ENCODE assay signal across 23 cellular contexts in the genomic region with DNA sequence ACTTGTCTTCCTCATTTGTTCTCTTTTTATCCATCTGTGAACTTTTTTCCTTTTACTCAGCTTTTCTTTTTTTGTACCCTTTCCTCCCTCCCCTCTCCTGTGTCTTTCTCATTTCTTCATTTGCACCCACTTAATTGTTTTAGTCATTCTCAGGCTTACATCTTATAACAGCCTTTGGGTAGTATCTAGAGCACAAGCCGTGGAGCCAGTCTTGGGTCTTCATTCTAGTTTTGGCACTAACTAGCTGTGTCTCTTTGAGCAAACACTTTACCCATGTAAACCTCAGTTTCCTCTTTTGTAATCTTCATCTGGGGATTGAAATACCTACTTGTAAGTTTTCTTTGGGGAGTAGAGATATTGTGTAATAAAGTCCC. TPM values are rescaled to one million over a fixed set of nuclear protein-coding genes. Genes with fewer than 3 reads are reported as not detected.
DNase-seq lines count a peak whose midpoint lies in the region; ATAC-seq and TF ChIP-seq lines count a peak whose summit lies in the region.
"Had no signal": no experiment of that assay in that cellular context is flagged by ENCODE, and none has a peak within 500 bp of the region (broad histone marks: within the 10 kb centered on the region; RNA-seq: fewer than 3 reads in every experiment).

No MANE protein-coding gene starts in this region.

- peak overlapping the region in 3 of 4 donors; percentile 7 to 66 (median 16) for H3K27ac ChIP-seq in gastrocnemius medialis
- H3K27ac ChIP-seq: A549; BLaER1 treated with 17β-estradiol and CSF1 and Interleukin-3, amounts not matched to agents 10 nM and 100 nM had no signal

- no peaks in the 10 kb centered on the region for H3K9me3 Mint-ChIP-seq in activated T-cell treated with anti-CD3 and anti-CD28 coated beads, Interleukin-2, amount 50 U/mL, for 72 hours
- no peaks in the 10 kb centered on the region for H3K9me3 Mint-ChIP-seq in activated T-cell treated with anti-CD3 and anti-CD28 coated beads, Interleukin-2, amount 50 U/mL, for 24 hours
- H3K9me3 Mint-ChIP-seq in activated T-helper 17 cell treated with anti-CD3 and anti-CD28 coated beads, Interleukin-2, amount 50 U/mL, for 72 hours: no peaks in the 10 kb centered on the region
- H3K9me3 Mint-ChIP-seq: CD14-positive monocyte; CD4-positive, alpha-beta T cell; CD8-positive, alpha-beta memory T cell had no signal

- no peak for TF ChIP-seq POLR2A in gastrocnemius medialis (IDR thresholded peaks at IDR 0.05)

- in situ Hi-C loops in gastrocnemius medialis (cut with MboI; ENCODE audit: low sequenced_read_pairs in 4 of 4): loop anchor here (5.0 to 25.0 kb wide), 6 partner anchors 228 to 760 kb away; no protein-coding TSS in a partner anchor

- H3K4me1 Mint-ChIP-seq in activated T-cell treated with anti-CD3 and anti-CD28 coated beads, Interleukin-2, amount 50 U/mL, for 72 hours (ENCODE audit: low read depth): peaks cover 8% of the 10 kb centered on the region
- H3K4me1 Mint-ChIP-seq in activated T-cell treated with anti-CD3 and anti-CD28 coated beads, Interleukin-2, amount 50 U/mL, for 24 hours (ENCODE audit: low read depth): peaks cover 15% of the 10 kb centered on the region
- peaks cover 4% of the 10 kb centered on the region for H3K4me1 Mint-ChIP-seq in activated T-helper 17 cell treated with anti-CD3 and anti-CD28 coated beads, Interleukin-2, amount 50 U/mL, for 72 hours
- H3K4me1 Mint-ChIP-seq: CD14-positive monocyte; CD8-positive, alpha-beta memory T cell had no signal

- intact Hi-C loops in gastrocnemius medialis (cut with DNase I; ENCODE audit: low total_unique reads): no loop called here

- no peak for DNase-seq in activated T-cell treated with anti-CD3 and anti-CD28 coated beads, Interleukin-2, amount 50 U/mL, for 72 hours
- no peak for DNase-seq in activated T-cell treated with anti-CD3 and anti-CD28 coated beads, Interleukin-2, amount 50 U/mL, for 24 hours
- DNase-seq in SKM-1 (lab: John Stamatoyannopoulos, UW; ENCODE audit: unreplicated experiment): peak; percentile 18
- DNase-seq in gastrocnemius medialis: no peak
- DNase-seq in GM10266 (ENCODE audit: extremely low spot score): no peak
- no peak for DNase-seq in stimulated activated CD4-positive, alpha-beta T cell treated with anti-CD3 and anti-CD28 coated beads, Interleukin-1b, Interleukin-23, amount 100 ng/mL, for 48 hours
- DNase-seq: 8988T; ACHN; AML-193; BE2C; CD4-positive, alpha-beta T cell; CD8-positive, alpha-beta memory T cell; DMS 273 treated with DMSO at 0.1 percent for 48 hours; DMS79; EL; GDM1; H7; HCEC 1CT had no signal

- H3K27ac Mint-ChIP-seq in activated T-cell treated with anti-CD3 and anti-CD28 coated beads, Interleukin-2, amount 50 U/mL, for 72 hours: no peak overlapping the region
- no peak overlapping the region for H3K27ac Mint-ChIP-seq in activated T-cell treated with anti-CD3 and anti-CD28 coated beads, Interleukin-2, amount 50 U/mL, for 24 hours
- no peak overlapping the region for H3K27ac Mint-ChIP-seq in activated T-helper 17 cell treated with anti-CD3 and anti-CD28 coated beads, Interleukin-2, amount 50 U/mL, for 72 hours
- H3K27ac Mint-ChIP-seq: CD14-positive monocyte; CD4-positive, alpha-beta T cell; CD8-positive, alpha-beta memory T cell had no signal

- no peaks in the 10 kb centered on the region for H3K27me3 ChIP-seq in gastrocnemius medialis
- H3K27me3 ChIP-seq: BE2C; BLaER1 treated with 17β-estradiol and CSF1 and Interleukin-3, amounts not matched to agents 10 nM and 100 nM had no signal

- H3K4me3 Mint-ChIP-seq in activated T-cell treated with anti-CD3 and anti-CD28 coated beads, Interleukin-2, amount 50 U/mL, for 72 hours: no peak overlapping the region
- H3K4me3 Mint-ChIP-seq in activated T-cell treated with anti-CD3 and anti-CD28 coated beads, Interleukin-2, amount 50 U/mL, for 24 hours: no peak overlapping the region
- H3K4me3 Mint-ChIP-seq in activated T-helper 17 cell treated with anti-CD3 and anti-CD28 coated beads, Interleukin-2, amount 50 U/mL, for 72 hours: no peak overlapping the region
- H3K4me3 Mint-ChIP-seq: CD14-positive monocyte; CD4-positive, alpha-beta T cell; CD8-positive, alpha-beta memory T cell had no signal

- no peaks in the 10 kb centered on the region for H3K9me3 ChIP-seq in gastrocnemius medialis
- H3K9me3 ChIP-seq: A549; BE2C; BLaER1 treated with 17β-estradiol and CSF1 and Interleukin-3, amounts not matched to agents 10 nM and 100 nM had no signal

- H3K36me3 ChIP-seq in gastrocnemius medialis: no peaks in the 10 kb centered on the region
- H3K36me3 ChIP-seq: BE2C had no signal

- peak; percentile 40 to 58 for ATAC-seq in activated T-cell treated with anti-CD3 and anti-CD28 coated beads, Interleukin-2, amount 50 U/mL, for 72 hours (replicated peaks in 1 of 2)
- peak; percentile 55 for ATAC-seq in activated T-helper 17 cell treated with anti-CD3 and anti-CD28 coated beads, Interleukin-2, amount 50 U/mL, for 72 hours (replicated peaks)
- no peak for ATAC-seq in gastrocnemius medialis
- no peak for ATAC-seq in GM19023 (IDR thresholded peaks at IDR 0.05; ENCODE audit: unreplicated experiment)
- ATAC-seq: A549 had no signal

- no peak for TF ChIP-seq CTCF in gastrocnemius medialis (IDR thresholded peaks at IDR 0.05 in 4 of 5, conservative IDR thresholded peaks at IDR 0.05 in 1 of 5)
- TF ChIP-seq CTCF in GM10266 (IDR thresholded peaks at IDR 0.05; ENCODE audit: control insufficient read depth, insufficient read depth, low read depth, missing control alignments): no peak

- peaks cover 7 to 12% of the 10 kb centered on the region in 2 donors for H3K4me1 ChIP-seq in gastrocnemius medialis
- H3K4me1 ChIP-seq: A549, BE2C had no signal

- no peaks in the 10 kb centered on the region for H3K27me3 Mint-ChIP-seq in activated T-cell treated with anti-CD3 and anti-CD28 coated beads, Interleukin-2, amount 50 U/mL, for 72 hours (ENCODE audit: low read depth)
- no peaks in the 10 kb centered on the region for H3K27me3 Mint-ChIP-seq in activated T-cell treated with anti-CD3 and anti-CD28 coated beads, Interleukin-2, amount 50 U/mL, for 24 hours
- H3K27me3 Mint-ChIP-seq in activated T-helper 17 cell treated with anti-CD3 and anti-CD28 coated beads, Interleukin-2, amount 50 U/mL, for 72 hours: no peaks in the 10 kb centered on the region
- H3K27me3 Mint-ChIP-seq: CD4-positive, alpha-beta T cell; CD8-positive, alpha-beta memory T cell had no signal

- no peak overlapping the region for H3K4me3 ChIP-seq in gastrocnemius medialis
- H3K4me3 ChIP-seq: A549; BLaER1 treated with 17β-estradiol and CSF1 and Interleukin-3, amounts not matched to agents 10 nM and 100 nM had no signal

- H3K36me3 Mint-ChIP-seq in activated T-cell treated with anti-CD3 and anti-CD28 coated beads, Interleukin-2, amount 50 U/mL, for 72 hours (ENCODE audit: insufficient read depth in 2 of 2): no peaks in the 10 kb centered on the region
- H3K36me3 Mint-ChIP-seq in activated T-cell treated with anti-CD3 and anti-CD28 coated beads, Interleukin-2, amount 50 U/mL, for 24 hours (ENCODE audit: low read depth): peaks cover 2% of the 10 kb centered on the region
- H3K36me3 Mint-ChIP-seq in activated T-helper 17 cell treated with anti-CD3 and anti-CD28 coated beads, Interleukin-2, amount 50 U/mL, for 72 hours (ENCODE audit: low read depth): no peaks in the 10 kb centered on the region
- H3K36me3 Mint-ChIP-seq: CD14-positive monocyte; CD8-positive, alpha-beta memory T cell had no signal

RNA-seq across cellular contexts. Expression of a gene that starts 16.9 kb away (rescaled TPM):
- 100 to 1,000 TPM in 1 of 2 donors, 10 to 100 TPM in 1; 88.5 to 101 TPM for total RNA-seq in activated T-cell treated with anti-CD3 and anti-CD28 coated beads, Interleukin-2, amount 50 U/mL, for 72 hours
- total RNA-seq in activated T-helper 17 cell treated with anti-CD3 and anti-CD28 coated beads, Interleukin-2, amount 50 U/mL, for 72 hours: 10 to 100 TPM; 29.8 to 67.4 TPM
- 10 to 100 TPM; 23.2 to 89.5 (median 67.6) TPM for total RNA-seq in gastrocnemius medialis

Comparison
In these comparisons a context has a peak if more than half of its experiments do, and no peak if none do; other contexts are left out.
1. ATAC-seq: peak in activated T-cell treated with anti-CD3 and anti-CD28 coated beads, Interleukin-2, amount 50 U/mL, for 72 hours (2 of 2) and activated T-helper 17 cell treated with anti-CD3 and anti-CD28 coated beads, Interleukin-2, amount 50 U/mL, for 72 hours (single experiment); none in gastrocnemius medialis (0 of 2) and GM19023 (single experiment).